In the genomic region with DNA sequence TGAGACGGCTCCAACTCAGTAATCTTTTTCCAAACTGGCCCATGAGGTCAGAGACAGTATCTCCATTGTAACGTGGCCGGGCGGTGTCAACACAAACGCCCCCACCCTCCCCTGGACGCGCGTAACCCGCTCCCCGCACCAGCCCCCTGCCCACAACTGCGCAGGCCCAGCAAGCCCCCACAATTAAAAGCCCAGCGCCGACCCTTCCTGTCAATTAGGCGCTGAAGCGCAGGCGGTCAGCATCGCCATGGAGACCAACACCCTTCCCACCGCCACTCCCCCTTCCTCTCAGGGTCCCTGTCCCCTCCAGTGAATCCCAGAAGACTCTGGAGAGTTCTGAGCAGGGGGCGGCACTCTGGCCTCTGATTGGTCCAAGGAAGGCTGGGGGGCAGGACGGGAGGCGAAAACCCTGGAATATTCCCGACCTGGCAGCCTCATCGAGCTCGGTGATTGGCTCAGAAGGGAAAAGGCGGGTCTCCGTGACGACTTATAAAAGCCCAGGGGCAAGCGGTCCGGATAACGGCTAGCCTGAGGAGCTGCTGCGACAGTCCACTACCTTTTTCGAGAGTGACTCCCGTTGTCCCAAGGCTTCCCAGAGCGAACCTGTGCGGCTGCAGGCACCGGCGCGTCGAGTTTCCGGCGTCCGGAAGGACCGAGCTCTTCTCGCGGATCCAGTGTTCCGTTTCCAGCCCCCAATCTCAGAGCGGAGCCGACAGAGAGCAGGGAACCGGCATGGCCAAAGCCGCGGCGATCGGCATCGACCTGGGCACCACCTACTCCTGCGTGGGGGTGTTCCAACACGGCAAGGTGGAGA, we compare ENCODE assay signal across 8 cellular contexts. TPM values are rescaled to one million over a fixed set of nuclear protein-coding genes. Genes with fewer than 3 reads are reported as not detected.
DNase-seq lines count a peak whose midpoint lies in the region; ATAC-seq and TF ChIP-seq lines count a peak whose summit lies in the region.

Gene HSPA1A (plus strand): TSS at position 519 of the 814 bp plus-strand sequence. CDS start 214 bp downstream, at position 733.
Gene HSPA1L (minus strand): TSS at position 259 of the 814 bp plus-strand sequence. CDS start 3,311 bp downstream, outside the sequence.

- peaks cover 8% of the 10 kb centered on the region for H3K36me3 Mint-ChIP-seq in activated B cell treated with CpG ODN at 0.5 μM for 24 hours (ENCODE audit: low read depth)

- peak within 1 kb of the TSS; percentile 90 for H3K27ac Mint-ChIP-seq in activated B cell treated with CpG ODN at 0.5 μM for 24 hours

- peak; percentile 100 for TF ChIP-seq POLR2A in gastrocnemius medialis (IDR thresholded peaks at IDR 0.05)

- POLR2A ChIA-PET in activated B cell treated with CpG ODN at 0.5 μM for 24 hours (lab: Charles Lee): interaction anchor here (0.6 to 3.3 kb wide), 30 partner anchors 9 to 274 kb away, joined by 3 to 42 read pairs (median 8); partner anchors contain the start of genes ABHD16A, BAG6, CLIC1 and DDAH2

- peak within 1 kb of the TSS; percentile 87 for H3K4me3 ChIP-seq in AG10803 (ENCODE audit: low read length)
- H3K4me3 ChIP-seq in gastrocnemius medialis: peak within 1 kb of the TSS; percentile 52 to 78 (median 70)

- CTCF ChIA-PET in activated B cell treated with CpG ODN at 0.5 μM for 24 hours (lab: Charles Lee): interaction anchor here (0.6 to 2.0 kb wide), 8 partner anchors 8 to 204 kb away, joined by 3 to 10 read pairs (median 4); partner anchors contain the start of genes LSM2 and VARS1

- peak within 1 kb of the TSS; percentile 91 for H3K4me3 Mint-ChIP-seq in activated B cell treated with CpG ODN at 0.5 μM for 24 hours

- H3K4me1 Mint-ChIP-seq in activated B cell treated with CpG ODN at 0.5 μM for 24 hours: peaks cover 30% of the 10 kb centered on the region

- H3K27ac ChIP-seq in gastrocnemius medialis: peak within 1 kb of the TSS; percentile 99 to 100 (median 99)

- DNase-seq in AG10803 (ENCODE audit: low read depth) (peak; percentile 96), NCI-H2081 treated with DMSO at 0.1 percent for 48 hours (lab: John Stamatoyannopoulos, UW) (peak; percentile 58), activated B cell treated with CpG ODN at 0.5 μM for 24 hours (peak; percentile 59), cerebellum (ENCODE audit: low spot score) (peak; percentile 97), iPS-NIHi11 (ENCODE audit: low spot score) (peak; percentile 83), gastrocnemius medialis (peak; percentile 95 to 97), UCSD-AML1 (lab: John Stamatoyannopoulos, UW; ENCODE audit: unreplicated experiment) (no peak)

- H3K9me3 Mint-ChIP-seq in activated B cell treated with CpG ODN at 0.5 μM for 24 hours: no peaks in the 10 kb centered on the region

- peaks cover 32 to 35% of the 10 kb centered on the region in 2 donors for H3K4me1 ChIP-seq in gastrocnemius medialis

- H3K27me3 ChIP-seq in gastrocnemius medialis: no peaks in the 10 kb centered on the region

- no peaks in the 10 kb centered on the region for H3K27me3 Mint-ChIP-seq in activated B cell treated with CpG ODN at 0.5 μM for 24 hours

- no peak for TF ChIP-seq CTCF in AG10803 (conservative IDR thresholded peaks at IDR 0.05; ENCODE audit: low read length)
- no peak for TF ChIP-seq CTCF in activated B cell treated with CpG ODN at 0.5 μM for 24 hours (IDR thresholded peaks at IDR 0.05)
- no peak for TF ChIP-seq CTCF in gastrocnemius medialis (IDR thresholded peaks at IDR 0.05 in 4 of 5, conservative IDR thresholded peaks at IDR 0.05 in 1 of 5)

- no peaks in the 10 kb centered on the region for H3K9me3 ChIP-seq in gastrocnemius medialis

- H3K36me3 ChIP-seq in gastrocnemius medialis: no peaks in the 10 kb centered on the region

- in situ Hi-C loops in gastrocnemius medialis (cut with MboI; ENCODE audit: low sequenced_read_pairs in 4 of 4): loop anchor here in 1 of 4 donors (25.0 kb wide), 1 partner anchor 372 kb away; the partner anchor contains the start of genes AGER, AGPAT1, GPSM3 and PBX2

- intact Hi-C loops in activated B cell treated with CpG ODN at 0.5 μM for 24 hours (cut with micrococcal nuclease) (loop anchor here (2.0 kb wide), 3 partner anchors 16 to 86 kb away; partner anchors contain the start of gene DDAH2), gastrocnemius medialis (cut with DNase I; ENCODE audit: low total_unique reads) (loop anchor here (5.0 kb wide), 1 partner anchor 1927 kb away; no protein-coding TSS in a partner anchor)

- ATAC-seq in GM21529 (IDR thresholded peaks at IDR 0.05; ENCODE audit: unreplicated experiment): peak; percentile 45
- peak; percentile 49 for ATAC-seq in activated B cell treated with CpG ODN at 0.5 μM for 24 hours (ENCODE audit: low read depth)
- peak; percentile 61 to 62 for ATAC-seq in gastrocnemius medialis

RNA-seq across cellular contexts. Expression of gene HSPA1A, which starts in this region (rescaled TPM):
- 27.1 and 28.1 TPM in 2 replicates for total RNA-seq in activated B cell treated with CpG ODN at 0.5 μM for 24 hours
- total RNA-seq in cerebellum: 71.1 TPM
- 100 to 1,000 TPM in 2 of 4 donors, 10 to 100 TPM in 2; 85.8 to 205 (median 111) TPM for total RNA-seq in gastrocnemius medialis

RNA-seq across cellular contexts. Expression of gene HSPA1L, which starts in this region (rescaled TPM):
- 1.2 and 2.1 TPM in 2 replicates for total RNA-seq in activated B cell treated with CpG ODN at 0.5 μM for 24 hours
- 4.2 TPM for total RNA-seq in cerebellum
- 1 to 10 TPM; 1.1 to 7.1 (median 3.5) TPM for total RNA-seq in gastrocnemius medialis
